ENCODE assay signal across 37 cellular contexts in genomic region chr20:63398744-63399514, GRCh38. TPM values are rescaled to one million over a fixed set of nuclear protein-coding genes. Genes with fewer than 3 reads are reported as not detected.
"Had no signal": no experiment of that assay in that cellular context is flagged by ENCODE, and none has a peak within 500 bp of the region (broad histone marks: within the 10 kb centered on the region; RNA-seq: fewer than 3 reads in every experiment).

No MANE protein-coding gene starts in this region.

- FAIRE-seq: bronchial epithelial cell, TTC549 had no signal

- H3K9me3 Mint-ChIP-seq: activated CD4-positive, alpha-beta memory T cell treated with anti-CD3 and anti-CD28 coated beads, Interleukin-2, amount 10 ng/mL, durations not matched to agents 7 days and 5 days; activated CD4-positive, alpha-beta T cell treated with anti-CD3 and anti-CD28 coated beads, Interleukin-2, amount 10 ng/mL, durations not matched to agents 7 days and 5 days; activated naive CD4-positive, alpha-beta T cell treated with anti-CD3 and anti-CD28 coated beads, Interleukin-2, amount 50 U/mL, for 24 hours; activated naive CD8-positive, alpha-beta T cell treated with anti-CD3 and anti-CD28 coated beads, Interleukin-2, amount 10 ng/mL, durations not matched to agents 7 days and 5 days; activated naive CD8-positive, alpha-beta T cell treated with anti-CD3 and anti-CD28 coated beads, Interleukin-2, amount 50 U/mL, for 24 hours; activated T-cell treated with anti-CD3 and anti-CD28 coated beads, Interleukin-2, amount 50 U/mL, for 24 hours; activated T-helper 2 cell treated with anti-CD3 and anti-CD28 coated beads, Interferon-gamma antibody, Interleukin-2, Interleukin-4, amounts not matched to agents 10 μg/mL and 5 μg/mL and 100 μg/mL, durations not matched to agents 14 hours and 24 hours and 36 hours; brain; T-helper 1 cell treated with Interleukin-12 subunit alpha and Interleukin-12 subunit beta and Interleukin-4 antibody, amounts not matched to agents 30 μg/mL and 1 μg/mL, for 36 hours; T-helper 2 cell treated with Interferon-gamma antibody and Interleukin-4, amounts not matched to agents 5 μg/mL and 100 μg/mL, for 36 hours; WTC11 had no signal

- H3K36me3 ChIP-seq: ascending aorta, cardiac muscle cell had no signal

- H3K4me3 ChIP-seq: ascending aorta, cardiac muscle cell had no signal

- DNase-seq: activated CD4-positive, alpha-beta memory T cell treated with anti-CD3 and anti-CD28 coated beads, Interleukin-2, amount 10 ng/mL, durations not matched to agents 7 days and 5 days; activated CD4-positive, alpha-beta T cell treated with anti-CD3 and anti-CD28 coated beads for 1 hour; activated CD4-positive, alpha-beta T cell treated with anti-CD3 and anti-CD28 coated beads for 36 hours; activated CD4-positive, alpha-beta T cell treated with anti-CD3 and anti-CD28 coated beads for 48 hours; activated CD4-positive, alpha-beta T cell treated with anti-CD3 and anti-CD28 coated beads, Interleukin-2, amount 10 ng/mL, durations not matched to agents 7 days and 5 days; activated CD4-positive, alpha-beta T cell treated with anti-CD3 and anti-CD28 coated beads, Interleukin-2, amount 50 U/mL, for 48 hours; activated CD4-positive, CD25-positive, alpha-beta regulatory T cell; activated CD8-positive, alpha-beta memory T cell treated with anti-CD3 and anti-CD28 coated beads, Interleukin-2, amount 50 U/mL, for 48 hours; activated effector memory CD4-positive, alpha-beta T cell treated with Interleukin-2 at 50 U/mL for 16 hours; activated gamma-delta T cell; activated naive CD4-positive, alpha-beta T cell treated with anti-CD3 and anti-CD28 coated beads, Interleukin-2, amount 10 ng/mL, durations not matched to agents 7 days and 5 days; activated naive CD4-positive, alpha-beta T cell treated with Interleukin-2 at 50 U/mL for 16 hours; activated naive CD8-positive, alpha-beta T cell treated with anti-CD3 and anti-CD28 coated beads, Interleukin-2, amount 10 ng/mL, durations not matched to agents 7 days and 5 days; activated naive CD8-positive, alpha-beta T cell treated with anti-CD3 and anti-CD28 coated beads, Interleukin-2, amount 50 U/mL, for 24 hours; activated T-cell treated with anti-CD3 and anti-CD28 coated beads, Interleukin-2, amount 50 U/mL, for 24 hours; activated T-cell treated with anti-CD3 and anti-CD28 coated beads, Interleukin-2, amount 50 U/mL, for 48 hours; amygdala; anterior cingulate cortex; caudate nucleus; T-helper 1 cell; T-helper 2 cell; T-helper 9 cell had no signal

- H3K4me3 Mint-ChIP-seq: activated CD4-positive, alpha-beta memory T cell treated with anti-CD3 and anti-CD28 coated beads, Interleukin-2, amount 10 ng/mL, durations not matched to agents 7 days and 5 days; activated CD4-positive, alpha-beta T cell treated with anti-CD3 and anti-CD28 coated beads for 36 hours; activated CD4-positive, alpha-beta T cell treated with anti-CD3 and anti-CD28 coated beads, Interleukin-2, amount 10 ng/mL, durations not matched to agents 7 days and 5 days; activated naive CD4-positive, alpha-beta T cell treated with anti-CD3 and anti-CD28 coated beads, Interleukin-2, amount 10 ng/mL, durations not matched to agents 7 days and 5 days; activated naive CD4-positive, alpha-beta T cell treated with anti-CD3 and anti-CD28 coated beads, Interleukin-2, amount 50 U/mL, for 24 hours; activated naive CD8-positive, alpha-beta T cell; activated naive CD8-positive, alpha-beta T cell treated with anti-CD3 and anti-CD28 coated beads, Interleukin-2, amount 10 ng/mL, durations not matched to agents 7 days and 5 days; activated naive CD8-positive, alpha-beta T cell treated with anti-CD3 and anti-CD28 coated beads, Interleukin-2, amount 50 U/mL, for 24 hours; activated T-cell treated with anti-CD3 and anti-CD28 coated beads, Interleukin-2, amount 50 U/mL, for 24 hours; brain; T-helper 1 cell treated with Interleukin-12 subunit alpha and Interleukin-12 subunit beta and Interleukin-4 antibody, amounts not matched to agents 30 μg/mL and 1 μg/mL, for 36 hours; T-helper 2 cell treated with Interferon-gamma antibody and Interleukin-4, amounts not matched to agents 5 μg/mL and 100 μg/mL, for 36 hours; WTC11 had no signal

- H3K4me1 ChIP-seq: ascending aorta had no signal

- H3K27ac Mint-ChIP-seq: activated CD4-positive, alpha-beta memory T cell treated with anti-CD3 and anti-CD28 coated beads, Interleukin-2, amount 10 ng/mL, durations not matched to agents 7 days and 5 days; activated CD4-positive, alpha-beta T cell treated with anti-CD3 and anti-CD28 coated beads for 36 hours; activated CD4-positive, alpha-beta T cell treated with anti-CD3 and anti-CD28 coated beads, Interleukin-2, amount 10 ng/mL, durations not matched to agents 7 days and 5 days; activated naive CD4-positive, alpha-beta T cell treated with anti-CD3 and anti-CD28 coated beads, Interleukin-2, amount 10 ng/mL, durations not matched to agents 7 days and 5 days; activated naive CD4-positive, alpha-beta T cell treated with anti-CD3 and anti-CD28 coated beads, Interleukin-2, amount 50 U/mL, for 24 hours; activated naive CD8-positive, alpha-beta T cell; activated naive CD8-positive, alpha-beta T cell treated with anti-CD3 and anti-CD28 coated beads, Interleukin-2, amount 10 ng/mL, durations not matched to agents 7 days and 5 days; activated naive CD8-positive, alpha-beta T cell treated with anti-CD3 and anti-CD28 coated beads, Interleukin-2, amount 50 U/mL, for 24 hours; activated T-cell treated with anti-CD3 and anti-CD28 coated beads, Interleukin-2, amount 50 U/mL, for 24 hours; activated T-helper 2 cell treated with anti-CD3 and anti-CD28 coated beads, Interferon-gamma antibody, Interleukin-2, Interleukin-4, amounts not matched to agents 10 μg/mL and 5 μg/mL and 100 μg/mL, durations not matched to agents 14 hours and 24 hours and 36 hours; T-helper 1 cell treated with Interleukin-12 subunit alpha and Interleukin-12 subunit beta and Interleukin-4 antibody, amounts not matched to agents 30 μg/mL and 1 μg/mL, for 36 hours; T-helper 2 cell treated with Interferon-gamma antibody and Interleukin-4, amounts not matched to agents 5 μg/mL and 100 μg/mL, for 36 hours; WTC11 had no signal

- H3K27me3 Mint-ChIP-seq: activated CD4-positive, alpha-beta memory T cell treated with anti-CD3 and anti-CD28 coated beads, Interleukin-2, amount 10 ng/mL, durations not matched to agents 7 days and 5 days; activated CD4-positive, alpha-beta T cell treated with anti-CD3 and anti-CD28 coated beads for 36 hours; activated CD4-positive, alpha-beta T cell treated with anti-CD3 and anti-CD28 coated beads, Interleukin-2, amount 10 ng/mL, durations not matched to agents 7 days and 5 days; activated naive CD4-positive, alpha-beta T cell treated with anti-CD3 and anti-CD28 coated beads, Interleukin-2, amount 50 U/mL, for 24 hours; activated naive CD8-positive, alpha-beta T cell had no signal

- H3K27ac ChIP-seq: ascending aorta, cardiac muscle cell, VCaP had no signal

- H3K9me3 ChIP-seq: ascending aorta had no signal

- H3K4me1 Mint-ChIP-seq: activated CD4-positive, alpha-beta memory T cell treated with anti-CD3 and anti-CD28 coated beads, Interleukin-2, amount 10 ng/mL, durations not matched to agents 7 days and 5 days; activated CD4-positive, alpha-beta T cell treated with anti-CD3 and anti-CD28 coated beads for 36 hours; activated CD4-positive, alpha-beta T cell treated with anti-CD3 and anti-CD28 coated beads, Interleukin-2, amount 10 ng/mL, durations not matched to agents 7 days and 5 days; activated naive CD4-positive, alpha-beta T cell treated with anti-CD3 and anti-CD28 coated beads, Interleukin-2, amount 10 ng/mL, durations not matched to agents 7 days and 5 days; activated naive CD4-positive, alpha-beta T cell treated with anti-CD3 and anti-CD28 coated beads, Interleukin-2, amount 50 U/mL, for 24 hours; activated naive CD8-positive, alpha-beta T cell treated with anti-CD3 and anti-CD28 coated beads, Interleukin-2, amount 10 ng/mL, durations not matched to agents 7 days and 5 days; activated naive CD8-positive, alpha-beta T cell treated with anti-CD3 and anti-CD28 coated beads, Interleukin-2, amount 50 U/mL, for 24 hours had no signal

- H3K27me3 ChIP-seq: ascending aorta had no signal

- H3K36me3 Mint-ChIP-seq: activated naive CD4-positive, alpha-beta T cell treated with anti-CD3 and anti-CD28 coated beads, Interleukin-2, amount 10 ng/mL, durations not matched to agents 7 days and 5 days; activated naive CD4-positive, alpha-beta T cell treated with anti-CD3 and anti-CD28 coated beads, Interleukin-2, amount 50 U/mL, for 24 hours; activated naive CD8-positive, alpha-beta T cell; activated naive CD8-positive, alpha-beta T cell treated with anti-CD3 and anti-CD28 coated beads, Interleukin-2, amount 10 ng/mL, durations not matched to agents 7 days and 5 days; brain; WTC11 had no signal

- ATAC-seq: activated CD4-positive, alpha-beta T cell treated with anti-CD3 and anti-CD28 coated beads for 36 hours; activated CD4-positive, CD25-positive, alpha-beta regulatory T cell treated with anti-CD3 and anti-CD28 coated beads, Interleukin-2, amount 50 U/mL, for 24 hours; activated naive CD8-positive, alpha-beta T cell treated with anti-CD3 and anti-CD28 coated beads, Interleukin-2, amount 50 U/mL, for 24 hours; WTC11 had no signal

RNA-seq across cellular contexts. Expression of gene CHRNA4, which starts 37.8 kb away (rescaled TPM):
- total RNA-seq: activated CD4-positive, alpha-beta memory T cell treated with anti-CD3 and anti-CD28 coated beads, Interleukin-2, amount 10 ng/mL, durations not matched to agents 7 days and 5 days; activated CD4-positive, alpha-beta T cell treated with anti-CD3 and anti-CD28 coated beads for 36 hours; activated CD4-positive, alpha-beta T cell treated with anti-CD3 and anti-CD28 coated beads, Interleukin-2, amount 10 ng/mL, durations not matched to agents 7 days and 5 days; activated CD8-positive, alpha-beta memory T cell treated with anti-CD3 and anti-CD28 coated beads for 36 hours; activated naive CD8-positive, alpha-beta T cell treated with anti-CD3 and anti-CD28 coated beads, Interleukin-2, amount 10 ng/mL, durations not matched to agents 7 days and 5 days; activated T-helper 2 cell treated with anti-CD3 and anti-CD28 coated beads, Interferon-gamma antibody, Interleukin-2, Interleukin-4, amounts not matched to agents 10 μg/mL and 5 μg/mL and 100 μg/mL, durations not matched to agents 14 hours and 24 hours and 36 hours; ascending aorta; bronchial epithelial cell had no signal
- polyA plus RNA-seq: adipose tissue, cardiac muscle cell had no signal
